ENCODE assay signal across 15 cellular contexts in genomic region chr2:100822587-100823248, GRCh38. TPM values are rescaled to one million over a fixed set of nuclear protein-coding genes. Genes with fewer than 3 reads are reported as not detected.
DNase-seq lines count a peak whose midpoint lies in the region; ATAC-seq and TF ChIP-seq lines count a peak whose summit lies in the region.
"Had no signal": no experiment of that assay in that cellular context is flagged by ENCODE, and none has a peak within 500 bp of the region (broad histone marks: within the 10 kb centered on the region; RNA-seq: fewer than 3 reads in every experiment).

No MANE protein-coding gene starts in this region.

- peak; percentile 71 for DNase-seq in Daoy (ENCODE audit: low read depth)
- DNase-seq in RWPE2 (ENCODE audit: low spot score): no peak
- DNase-seq in fibroblast of mammary gland (ENCODE audit: low read depth): peak; percentile 78
- DNase-seq in neural crest cell (ENCODE audit: low read depth, low spot score): no peak
- DNase-seq in COLO668 (lab: John Stamatoyannopoulos, UW; ENCODE audit: unreplicated experiment): no peak
- DNase-seq in cerebellar nuclear complex (lab: John Stamatoyannopoulos, UW): no peak
- no peak for DNase-seq in activated CD8-positive, alpha-beta memory T cell treated with anti-CD3 and anti-CD28 coated beads, Interleukin-2, amount 50 U/mL, for 48 hours
- no peak for DNase-seq in activated CD4-positive, CD25-positive, alpha-beta regulatory T cell (lab: John Stamatoyannopoulos, UW)
- DNase-seq: activated CD4-positive, alpha-beta memory T cell treated with anti-CD3 and anti-CD28 coated beads, Interleukin-2, amount 10 ng/mL, durations not matched to agents 7 days and 5 days; aorta; CD4-positive, alpha-beta T cell; NCI-H1092; NCI-H526 treated with DMSO at 0.1 percent for 48 hours; stimulated activated naive CD4-positive, alpha-beta T cell; T-cell had no signal

- H3K4me3 ChIP-seq in RWPE2 (ENCODE audit: severe bottlenecking): no peak overlapping the region
- H3K4me3 ChIP-seq in fibroblast of mammary gland (ENCODE audit: control insufficient read depth, low read depth, low read length): no peak overlapping the region

- peaks cover 2% of the 10 kb centered on the region for H3K9me3 Mint-ChIP-seq in neural crest cell
- H3K9me3 Mint-ChIP-seq: activated CD4-positive, alpha-beta memory T cell treated with anti-CD3 and anti-CD28 coated beads, Interleukin-2, amount 10 ng/mL, durations not matched to agents 7 days and 5 days had no signal

- H3K4me1 ChIP-seq in RWPE2 (ENCODE audit: insufficient read depth, poor library complexity, severe bottlenecking): peaks cover 21% of the 10 kb centered on the region

- no peaks in the 10 kb centered on the region for H3K36me3 Mint-ChIP-seq in neural crest cell (ENCODE audit: low read depth)
- H3K36me3 Mint-ChIP-seq: T-cell had no signal

- peak overlapping the region; percentile 14 for H3K4me3 Mint-ChIP-seq in neural crest cell
- H3K4me3 Mint-ChIP-seq: activated CD4-positive, alpha-beta memory T cell treated with anti-CD3 and anti-CD28 coated beads, Interleukin-2, amount 10 ng/mL, durations not matched to agents 7 days and 5 days had no signal

- peaks cover 16% of the 10 kb centered on the region for H3K4me1 Mint-ChIP-seq in neural crest cell

- TF ChIP-seq CTCF in RWPE2 (IDR thresholded peaks at IDR 0.05; ENCODE audit: poor library complexity, severe bottlenecking) (no peak), fibroblast of mammary gland (conservative IDR thresholded peaks at IDR 0.05; ENCODE audit: control insufficient read depth, insufficient read depth, low read depth, low read length) (no peak), neural crest cell (conservative IDR thresholded peaks at IDR 0.05) (no peak)

- H3K9me3 ChIP-seq in RWPE2 (ENCODE audit: severe bottlenecking): peaks cover under 1% of the 10 kb centered on the region

- peak; percentile 17; the same call in 1 of the 3 replicates for ATAC-seq in RWPE2 (ENCODE audit: low read depth)
- ATAC-seq: T-cell had no signal

- 0 out of 2 replicates have a peak, but pooled peaks cover 5% of the 10 kb centered on the region for H3K36me3 ChIP-seq in RWPE2 (ENCODE audit: low read depth)

- H3K27ac ChIP-seq in RWPE2 (ENCODE audit: poor library complexity, severe bottlenecking): no peak overlapping the region

- no peak overlapping the region for H3K27ac Mint-ChIP-seq in neural crest cell (ENCODE audit: unreplicated experiment)
- H3K27ac Mint-ChIP-seq: activated CD4-positive, alpha-beta memory T cell treated with anti-CD3 and anti-CD28 coated beads, Interleukin-2, amount 10 ng/mL, durations not matched to agents 7 days and 5 days; CD4-positive, alpha-beta T cell had no signal

- H3K27me3 ChIP-seq in RWPE2 (ENCODE audit: insufficient read depth, poor library complexity, severe bottlenecking): no peaks in the 10 kb centered on the region

- peaks cover 60% of the 10 kb centered on the region for H3K27me3 Mint-ChIP-seq in neural crest cell (ENCODE audit: low read depth)

RNA-seq across cellular contexts. Expression of gene NPAS2, which starts 2.8 kb away (rescaled TPM):
- 11.4 and 14.8 TPM in 2 replicates for total RNA-seq in Daoy (2014; rRNA removed; shearing (Covaris generic))
- 2.6 TPM in 2 replicates for total RNA-seq in neural crest cell

Comparison
In these comparisons a context has a peak if more than half of its experiments do, and no peak if none do; other contexts are left out.
1. DNase-seq: peak in Daoy (single experiment) and fibroblast of mammary gland (single experiment); none in RWPE2 (single experiment), neural crest cell (single experiment), COLO668 (single experiment), cerebellar nuclear complex (0 of 2), activated CD8-positive, alpha-beta memory T cell treated with anti-CD3 and anti-CD28 coated beads, Interleukin-2, amount 50 U/mL, for 48 hours (single experiment) and activated CD4-positive, CD25-positive, alpha-beta regulatory T cell (0 of 4).